In the genomic region with DNA sequence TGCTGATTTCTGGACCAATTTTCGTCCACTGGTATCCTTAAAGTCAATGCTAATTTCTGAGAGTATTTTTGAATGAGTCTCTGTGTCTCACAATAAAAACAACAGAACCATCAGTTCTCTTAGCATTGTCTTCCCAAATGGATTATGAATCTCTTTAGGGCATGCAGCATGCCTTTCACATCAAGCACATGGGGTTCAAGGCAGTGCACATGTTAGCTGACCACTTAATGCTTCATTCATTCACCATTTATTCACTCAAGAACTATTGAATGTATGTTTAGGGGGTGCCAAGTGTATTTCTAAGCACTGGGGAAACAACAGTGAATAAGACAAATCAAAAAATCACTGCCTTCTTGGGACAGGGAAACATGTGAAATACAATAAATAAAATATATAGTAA, we compare ENCODE assay signal across 1 cellular context.
TF ChIP-seq lines count a peak whose summit lies in the region.

No MANE protein-coding gene starts in this region.

TF ChIP-seq in HepG2, 621 proteins besides CTCF, POLR2A, EP300 and RAD21:
- TF ChIP-seq, protein P1, sequence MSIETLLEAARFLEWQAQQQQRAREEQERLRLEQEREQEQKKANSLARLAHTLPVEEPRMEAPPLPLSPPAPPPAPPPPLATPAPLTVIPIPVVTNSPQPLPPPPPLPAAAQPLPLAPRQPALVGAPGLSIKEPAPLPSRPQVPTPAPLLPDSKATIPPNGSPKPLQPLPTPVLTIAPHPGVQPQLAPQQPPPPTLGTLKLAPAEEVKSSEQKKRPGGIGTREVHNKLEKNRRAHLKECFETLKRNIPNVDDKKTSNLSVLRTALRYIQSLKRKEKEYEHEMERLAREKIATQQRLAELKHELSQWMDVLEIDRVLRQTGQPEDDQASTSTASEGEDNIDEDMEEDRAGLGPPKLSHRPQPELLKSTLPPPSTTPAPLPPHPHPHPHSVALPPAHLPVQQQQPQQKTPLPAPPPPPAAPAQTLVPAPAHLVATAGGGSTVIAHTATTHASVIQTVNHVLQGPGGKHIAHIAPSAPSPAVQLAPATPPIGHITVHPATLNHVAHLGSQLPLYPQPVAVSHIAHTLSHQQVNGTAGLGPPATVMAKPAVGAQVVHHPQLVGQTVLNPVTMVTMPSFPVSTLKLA (IDR thresholded peaks at IDR 0.05): peak; percentile 95
- TF ChIP-seq, protein P2, sequence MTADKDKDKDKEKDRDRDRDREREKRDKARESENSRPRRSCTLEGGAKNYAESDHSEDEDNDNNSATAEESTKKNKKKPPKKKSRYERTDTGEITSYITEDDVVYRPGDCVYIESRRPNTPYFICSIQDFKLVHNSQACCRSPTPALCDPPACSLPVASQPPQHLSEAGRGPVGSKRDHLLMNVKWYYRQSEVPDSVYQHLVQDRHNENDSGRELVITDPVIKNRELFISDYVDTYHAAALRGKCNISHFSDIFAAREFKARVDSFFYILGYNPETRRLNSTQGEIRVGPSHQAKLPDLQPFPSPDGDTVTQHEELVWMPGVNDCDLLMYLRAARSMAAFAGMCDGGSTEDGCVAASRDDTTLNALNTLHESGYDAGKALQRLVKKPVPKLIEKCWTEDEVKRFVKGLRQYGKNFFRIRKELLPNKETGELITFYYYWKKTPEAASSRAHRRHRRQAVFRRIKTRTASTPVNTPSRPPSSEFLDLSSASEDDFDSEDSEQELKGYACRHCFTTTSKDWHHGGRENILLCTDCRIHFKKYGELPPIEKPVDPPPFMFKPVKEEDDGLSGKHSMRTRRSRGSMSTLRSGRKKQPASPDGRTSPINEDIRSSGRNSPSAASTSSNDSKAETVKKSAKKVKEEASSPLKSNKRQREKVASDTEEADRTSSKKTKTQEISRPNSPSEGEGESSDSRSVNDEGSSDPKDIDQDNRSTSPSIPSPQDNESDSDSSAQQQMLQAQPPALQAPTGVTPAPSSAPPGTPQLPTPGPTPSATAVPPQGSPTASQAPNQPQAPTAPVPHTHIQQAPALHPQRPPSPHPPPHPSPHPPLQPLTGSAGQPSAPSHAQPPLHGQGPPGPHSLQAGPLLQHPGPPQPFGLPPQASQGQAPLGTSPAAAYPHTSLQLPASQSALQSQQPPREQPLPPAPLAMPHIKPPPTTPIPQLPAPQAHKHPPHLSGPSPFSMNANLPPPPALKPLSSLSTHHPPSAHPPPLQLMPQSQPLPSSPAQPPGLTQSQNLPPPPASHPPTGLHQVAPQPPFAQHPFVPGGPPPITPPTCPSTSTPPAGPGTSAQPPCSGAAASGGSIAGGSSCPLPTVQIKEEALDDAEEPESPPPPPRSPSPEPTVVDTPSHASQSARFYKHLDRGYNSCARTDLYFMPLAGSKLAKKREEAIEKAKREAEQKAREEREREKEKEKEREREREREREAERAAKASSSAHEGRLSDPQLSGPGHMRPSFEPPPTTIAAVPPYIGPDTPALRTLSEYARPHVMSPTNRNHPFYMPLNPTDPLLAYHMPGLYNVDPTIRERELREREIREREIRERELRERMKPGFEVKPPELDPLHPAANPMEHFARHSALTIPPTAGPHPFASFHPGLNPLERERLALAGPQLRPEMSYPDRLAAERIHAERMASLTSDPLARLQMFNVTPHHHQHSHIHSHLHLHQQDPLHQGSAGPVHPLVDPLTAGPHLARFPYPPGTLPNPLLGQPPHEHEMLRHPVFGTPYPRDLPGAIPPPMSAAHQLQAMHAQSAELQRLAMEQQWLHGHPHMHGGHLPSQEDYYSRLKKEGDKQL (CRISPR knock-in tag; IDR thresholded peaks at IDR 0.05; ENCODE audit: low read depth): no peak
TF ChIP-seq in HepG2: peak in this region for 1.
